8 cellular contexts compared by ENCODE assay signal in the genomic region with DNA sequence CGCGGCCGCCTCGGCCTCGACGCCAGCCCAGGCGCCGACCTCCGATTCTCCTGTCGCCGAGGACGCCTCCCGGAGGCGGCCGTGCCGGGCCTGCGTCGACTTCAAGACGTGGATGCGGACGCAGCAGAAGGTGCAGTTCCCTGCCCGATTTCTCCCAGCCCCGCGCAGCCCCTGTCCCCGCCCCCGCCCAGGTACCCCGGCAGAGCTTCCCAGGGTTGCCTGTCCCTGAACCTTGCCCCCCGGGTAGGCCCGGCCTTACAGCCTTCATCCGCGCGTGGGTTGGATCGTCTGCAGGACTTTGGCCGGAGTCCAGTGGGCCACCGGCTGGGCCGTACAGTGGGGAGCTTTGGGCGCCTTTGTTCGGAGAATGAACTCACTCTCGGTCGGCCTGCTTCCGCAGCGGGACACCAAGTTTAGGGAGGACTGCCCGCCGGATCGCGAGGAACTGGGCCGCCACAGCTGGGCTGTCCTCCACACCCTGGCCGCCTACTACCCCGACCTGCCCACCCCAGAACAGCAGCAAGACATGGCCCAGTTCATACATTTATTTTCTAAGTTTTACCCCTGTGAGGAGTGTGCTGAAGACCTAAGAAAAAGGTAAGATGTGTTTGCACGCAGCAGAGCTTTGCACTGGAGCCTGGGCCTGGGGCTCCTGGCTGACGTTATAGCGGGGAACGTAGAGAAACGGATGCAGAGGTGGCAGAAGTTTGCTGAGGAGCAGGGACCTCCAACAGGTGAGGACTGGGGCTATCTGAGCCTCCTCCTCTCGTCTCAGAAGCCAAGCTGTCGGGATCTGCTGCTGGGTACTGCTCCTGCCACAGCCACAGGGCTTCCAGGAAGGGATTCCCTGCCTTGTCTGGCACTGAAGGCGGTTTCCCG.
DNase-seq lines count a peak whose midpoint lies in the region; ATAC-seq and TF ChIP-seq lines count a peak whose summit lies in the region.

No MANE protein-coding gene starts in this region.

- H3K36me3 ChIP-seq in MM.1S (replicated peaks; ENCODE audit: insufficient read depth, low read length) (0 out of 2 replicates have a peak, but pooled peaks cover 4% of the 10 kb centered on the region), mucosa of rectum (ENCODE audit: control insufficient read depth in 2 of 2, insufficient read depth in 2 of 2, low read length in 2 of 2) (peaks cover 14 to 16% of the 10 kb centered on the region in 2 donors)

- peaks cover 39% of the 10 kb centered on the region for H3K27me3 ChIP-seq in MM.1S (replicated peaks; ENCODE audit: insufficient read depth, low read length)
- peaks cover 10 to 26% of the 10 kb centered on the region in 2 donors for H3K27me3 ChIP-seq in mucosa of rectum (ENCODE audit: control insufficient read depth in 2 of 2, insufficient read depth in 2 of 2, low read length in 2 of 2)

- H3K9ac ChIP-seq in MM.1S (ENCODE audit: low read length), result peak overlapping the region; percentile 86
- H3K9ac ChIP-seq in mucosa of rectum (ENCODE audit: low read depth in 1 of 2, low read length in 2 of 2), result peak overlapping the region; percentile 79 to 86

- no peaks in the 10 kb centered on the region for H3K9me3 ChIP-seq in MM.1S (replicated peaks; ENCODE audit: insufficient read depth, low read length)
- H3K9me3 ChIP-seq in mucosa of rectum (ENCODE audit: control insufficient read depth in 2 of 2, low read length in 2 of 2), result no peaks in the 10 kb centered on the region

- peaks cover 16% of the 10 kb centered on the region for H3K4me1 ChIP-seq in MM.1S (ENCODE audit: low read length)
- H3K4me1 ChIP-seq in mucosa of rectum (ENCODE audit: control insufficient read depth in 2 of 2, insufficient read depth in 2 of 2, low read length in 2 of 2), result peaks cover 56 to 69% of the 10 kb centered on the region in 2 donors

- H3K79me2 ChIP-seq in MM.1S (ENCODE audit: low read length), result peaks cover 16% of the 10 kb centered on the region

- ATAC-seq in HG03439 (IDR thresholded peaks at IDR 0.05; ENCODE audit: unreplicated experiment) (no peak), HG03520 (IDR thresholded peaks at IDR 0.05; ENCODE audit: unreplicated experiment) (no peak)

- peak overlapping the region; percentile 99 for H3K4me3 ChIP-seq in MM.1S (ENCODE audit: low read length)
- peak overlapping the region; percentile 97 for H3K4me3 ChIP-seq in coronary artery
- peak overlapping the region; percentile 68 to 76 for H3K4me3 ChIP-seq in mucosa of rectum (ENCODE audit: low read length in 2 of 2)

- peak in 4 of 6 experiments; percentile 40 to 58 (median 43) for DNase-seq in stimulated activated naive CD4-positive, alpha-beta T cell (lab: John Stamatoyannopoulos, UW)
- no peak for DNase-seq in stimulated activated naive CD4-positive, alpha-beta T cell treated with Interleukin-2 at 50 U/mL for 16 hours (lab: John Stamatoyannopoulos, UW)
- no peak for DNase-seq in MM.1S
- DNase-seq in coronary artery (ENCODE audit: low spot score), result no peak
- no peak for DNase-seq in NCI-H345 treated with DMSO at 0.1 percent for 48 hours (lab: John Stamatoyannopoulos, UW; ENCODE audit: unreplicated experiment)

- no peaks in the 10 kb centered on the region for H3K9me2 ChIP-seq in MM.1S (replicated peaks; ENCODE audit: insufficient read depth, low read length)

- H4K20me1 ChIP-seq in MM.1S (ENCODE audit: insufficient read depth, low read length), result no peaks in the 10 kb centered on the region

- H3F3A ChIP-seq in MM.1S (ENCODE audit: insufficient read depth, low read length), result peaks cover 27% of the 10 kb centered on the region

- TF ChIP-seq CTCF in MM.1S (IDR thresholded peaks at IDR 0.05; ENCODE audit: low read length), result no peak
- no peak for TF ChIP-seq CTCF in coronary artery (IDR thresholded peaks at IDR 0.05)

- peak overlapping the region; percentile 9 for H2AFZ ChIP-seq in MM.1S (ENCODE audit: low read length)

- H3K4me2 ChIP-seq in MM.1S (ENCODE audit: low read depth, low read length), result peak overlapping the region; percentile 91

- no peak overlapping the region for H3K27ac ChIP-seq in MM.1S (ENCODE audit: low read length)
- peak overlapping the region in 1 of 2 donors; percentile 88 for H3K27ac ChIP-seq in coronary artery
- peak overlapping the region; percentile 96 to 98 for H3K27ac ChIP-seq in mucosa of rectum (ENCODE audit: low read depth in 2 of 2, low read length in 2 of 2)

Comparison
In these comparisons a context has a peak if more than half of its experiments do, and no peak if none do; other contexts are left out.
1. DNase-seq: peak in stimulated activated naive CD4-positive, alpha-beta T cell (4 of 6); none in stimulated activated naive CD4-positive, alpha-beta T cell treated with Interleukin-2 at 50 U/mL for 16 hours (single experiment), MM.1S (single experiment), coronary artery (single experiment) and NCI-H345 treated with DMSO at 0.1 percent for 48 hours (single experiment).
2. Peak in every context shown above with its lines, with median percentiles within 50 percentile points of each other: H3K4me3 ChIP-seq.